20 cellular contexts compared by ENCODE assay signal in genomic region chr2:3368261-3368722, GRCh38. TPM values are rescaled to one million over a fixed set of nuclear protein-coding genes. Genes with fewer than 3 reads are reported as not detected.
DNase-seq lines count a peak whose midpoint lies in the region; ATAC-seq and TF ChIP-seq lines count a peak whose summit lies in the region.
"Had no signal": no experiment of that assay in that cellular context is flagged by ENCODE, and none has a peak within 500 bp of the region (broad histone marks: within the 10 kb centered on the region; RNA-seq: fewer than 3 reads in every experiment).

No MANE protein-coding gene starts in this region.

- POLR2A ChIA-PET in PC-9 (lab: Charles Lee; ENCODE audit: unreplicated experiment) = no interaction called here

- H3K79me2 ChIP-seq in PC-9 (ENCODE audit: low read depth) (peaks cover 53% of the 10 kb centered on the region), trophoblast cell (ENCODE audit: control insufficient read depth, insufficient read depth, low read length, poor library complexity) (no peaks in the 10 kb centered on the region)

- H3K36me3 ChIP-seq in PC-9 (ENCODE audit: low read depth) = no peaks in the 10 kb centered on the region
- no peaks in the 10 kb centered on the region for H3K36me3 ChIP-seq in trophoblast cell (ENCODE audit: control insufficient read depth in 1 of 2, insufficient read depth in 2 of 2, low read length in 2 of 2)
- H3K36me3 ChIP-seq: HAP-1 had no signal

- H3K9me3 ChIP-seq in PC-9 (ENCODE audit: insufficient read depth, low read depth) = no peaks in the 10 kb centered on the region
- H3K9me3 ChIP-seq in trophoblast cell (ENCODE audit: insufficient read depth, low read depth, low read length) = peaks cover 2% of the 10 kb centered on the region
- H3K9me3 ChIP-seq: A549, Caco-2, HAP-1 had no signal

- CTCF ChIA-PET in PC-9 (lab: Charles Lee) = no interaction called here

- H3K14ac ChIP-seq in trophoblast cell (ENCODE audit: low read length) = no peak overlapping the region

- no peak overlapping the region for H3K4ac ChIP-seq in trophoblast cell (ENCODE audit: low read depth, low read length)

- no peak overlapping the region for H2BK12ac ChIP-seq in trophoblast cell (ENCODE audit: low read length)

- no peak for TF ChIP-seq CTCF in PC-9 (conservative IDR thresholded peaks at IDR 0.05)

- no peaks in the 10 kb centered on the region for H3K79me1 ChIP-seq in trophoblast cell (ENCODE audit: low read length)

- H3K27ac ChIP-seq in PC-9 (peak overlapping the region; percentile 85), trophoblast cell (ENCODE audit: low read depth, low read length) (no peak overlapping the region)
- H3K27ac ChIP-seq: 22Rv1, A549, C4-2B, GM23248, HL-60 had no signal

- peak overlapping the region; percentile 77 for H3K4me2 ChIP-seq in PC-9
- no peak overlapping the region for H3K4me2 ChIP-seq in trophoblast cell (ENCODE audit: low read length)
- H3K4me2 ChIP-seq: A549 had no signal

- H4K12ac ChIP-seq in trophoblast cell (ENCODE audit: low read depth, low read length) = no peak overlapping the region

- H3K27me3 ChIP-seq in PC-9 (ENCODE audit: insufficient read depth, low read depth) (no peaks in the 10 kb centered on the region), trophoblast cell (ENCODE audit: insufficient read depth, low read length) (no peaks in the 10 kb centered on the region)

- no CpG with 5 or more reads among the region's 4 CpGs for WGBS in trophoblast cell (ENCODE audit: extremely low coverage, insufficient coverage, insufficient read length)

- peak overlapping the region; percentile 5 for H3K9ac ChIP-seq in trophoblast cell (ENCODE audit: low read length)
- H3K9ac ChIP-seq: GM23248 had no signal

- H2AK5ac ChIP-seq in trophoblast cell (ENCODE audit: low read length) = no peak overlapping the region

- H3K9me2 ChIP-seq in PC-9 (ENCODE audit: insufficient read depth) = no peaks in the 10 kb centered on the region

- DNase-seq in DMS53 (lab: John Stamatoyannopoulos, UW) (peak; percentile 20), DMS53 treated with DMSO at 0.1 percent for 48 hours (lab: John Stamatoyannopoulos, UW; ENCODE audit: unreplicated experiment) (no peak), PC-9 (no peak), foreskin melanocyte (peak; percentile 10), trophoblast cell (no peak), NCI-H2029 treated with DMSO at 0.1 percent for 48 hours (lab: John Stamatoyannopoulos, UW) (no peak)
- DNase-seq: AML-193; Caco-2; CD4-positive, alpha-beta T cell; DMS153; DND-41; EL; GM23248 had no signal

- H2AFZ ChIP-seq in PC-9 (no peak overlapping the region), trophoblast cell (ENCODE audit: insufficient read depth, low read length, poor library complexity) (no peak overlapping the region)
- H2AFZ ChIP-seq: GM23248 had no signal

- no peak overlapping the region for H4K8ac ChIP-seq in trophoblast cell (ENCODE audit: low read depth, low read length)

- H3K4me3 ChIP-seq in PC-9 (peak overlapping the region; percentile 58), trophoblast cell (ENCODE audit: low read depth, low read length) (no peak overlapping the region)
- H3K4me3 ChIP-seq: A549, GM12878, GM23248, HAP-1 had no signal

- no peak overlapping the region for H4K91ac ChIP-seq in trophoblast cell (ENCODE audit: low read depth, low read length)

- H3K4me1 ChIP-seq in PC-9 (replicated peaks; ENCODE audit: insufficient read depth) = peaks cover 10% of the 10 kb centered on the region
- no peaks in the 10 kb centered on the region for H3K4me1 ChIP-seq in trophoblast cell (ENCODE audit: control insufficient read depth in 1 of 2, insufficient read depth in 2 of 2, low read length in 2 of 2)
- H3K4me1 ChIP-seq: A549, Caco-2, HAP-1 had no signal

- ATAC-seq in GM21825 (IDR thresholded peaks at IDR 0.05; ENCODE audit: unreplicated experiment) = no peak
- ATAC-seq: A549, GM12878 had no signal

- no peak overlapping the region for H2BK120ac ChIP-seq in trophoblast cell (ENCODE audit: insufficient read depth, low read length, poor library complexity)

- H2BK5ac ChIP-seq in trophoblast cell (ENCODE audit: low read depth, low read length, poor library complexity) = no peak overlapping the region

- H4K20me1 ChIP-seq in PC-9 (ENCODE audit: insufficient read depth) = no peaks in the 10 kb centered on the region; the same call in 1 of the 2 replicates

- H3F3A ChIP-seq in PC-9 (ENCODE audit: insufficient read depth, low read depth) = peaks cover 16% of the 10 kb centered on the region

- no peak overlapping the region for H3K23ac ChIP-seq in trophoblast cell (ENCODE audit: low read length)

- no TSS peak for BruUV-seq in PC-9 (replicated peaks; lab: Mats Ljungman, UMichigan)

- intact Hi-C loops in PC-9 (cut with micrococcal nuclease; ENCODE audit: unreplicated experiment) = no loop called here

- H3K18ac ChIP-seq in trophoblast cell (ENCODE audit: low read length) = no peak overlapping the region

RNA-seq across cellular contexts. Expression of gene EIPR1, which starts 9.3 kb away (rescaled TPM):
- 40.4 and 40.6 TPM in 2 replicates for total RNA-seq in PC-9 (2021)
- polyA plus RNA-seq in trophoblast cell (2013) = 13.9 and 14.1 TPM in 2 replicates

RNA-seq across cellular contexts. Expression of gene TRAPPC12, which starts 11.2 kb away (rescaled TPM):
- total RNA-seq in PC-9 (2021) = 69.3 and 77.6 TPM in 2 replicates
- 32.2 and 35.8 TPM in 2 replicates for polyA plus RNA-seq in trophoblast cell (2013)

Comparison
In these comparisons a context has a peak if more than half of its experiments do, and no peak if none do; other contexts are left out.
1. DNase-seq: peak in DMS53 (single experiment) and foreskin melanocyte (single experiment); none in DMS53 treated with DMSO at 0.1 percent for 48 hours (single experiment), PC-9 (0 of 2), trophoblast cell (0 of 2) and NCI-H2029 treated with DMSO at 0.1 percent for 48 hours (single experiment).